ENCODE assay signal across 29 cellular contexts in the genomic region with DNA sequence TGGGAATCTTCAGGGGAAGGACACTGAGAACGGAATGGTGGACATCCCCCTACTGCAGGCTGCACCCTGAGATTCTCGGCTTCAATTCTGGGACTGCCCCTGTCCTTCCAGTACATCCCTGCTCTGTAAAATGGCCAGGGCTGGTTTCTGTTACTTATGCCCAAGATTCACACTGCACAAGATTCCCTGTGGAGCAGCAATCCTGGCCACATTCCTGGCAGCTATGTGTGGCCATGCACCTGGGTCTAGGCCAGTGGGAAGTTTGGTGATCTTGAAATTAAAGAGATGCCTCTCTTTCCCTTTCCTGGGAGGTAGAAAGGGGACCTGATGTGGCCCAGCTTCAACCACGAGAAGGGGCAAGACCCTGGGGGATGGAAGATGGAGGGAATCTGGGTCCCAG.
"Had no signal": no experiment of that assay in that cellular context is flagged by ENCODE, and none has a peak within 500 bp of the region (broad histone marks: within the 10 kb centered on the region; RNA-seq: fewer than 3 reads in every experiment).

No MANE protein-coding gene starts in this region.

- H3K4me1 ChIP-seq: parathyroid adenoma, psoas muscle, right lobe of liver, sigmoid colon, thyroid gland, tibial nerve, upper lobe of right lung, uterus had no signal

- DNase-seq: naive thymus-derived CD8-positive, alpha-beta T cell; nephron progenitor cell; occipital lobe; ovary; posterior cingulate gyrus; psoas muscle; right cardiac atrium; right lobe of liver; sigmoid colon; small intestine; stimulated activated CD4-positive, alpha-beta T cell treated with anti-CD3 and anti-CD28 coated beads, Interleukin-15, amount 100 ng/mL, for 24 hours; stimulated activated CD4-positive, alpha-beta T cell treated with anti-CD3 and anti-CD28 coated beads, Interleukin-2, amount 100 ng/mL, for 24 hours; stimulated activated CD4-positive, alpha-beta T cell treated with anti-CD3 and anti-CD28 coated beads, Interleukin-2, amount 100 ng/mL, for 48 hours; stimulated activated CD4-positive, alpha-beta T cell treated with anti-CD3 and anti-CD28 coated beads, Interleukin-4, amount 100 ng/mL, for 24 hours; stimulated activated naive B cell treated with anti-CD40 and anti-IgM and Interleukin-4, amounts not matched to agents 10 μg/mL and 1 μg/mL and 100 μg/mL, for 72 hours; stimulated activated naive CD4-positive, alpha-beta T cell treated with Interleukin-2 at 50 U/mL for 16 hours; thyroid gland; upper lobe of right lung; uterus had no signal

- H2AFZ ChIP-seq: parathyroid adenoma had no signal

- ATAC-seq: naive thymus-derived CD8-positive, alpha-beta T cell; natural killer cell treated with Interleukin-12 subunit alpha and Interleukin-12 subunit beta and Interleukin-15 and Interleukin-18, amount 100 ng/mL, for 72 hours; psoas muscle; right cardiac atrium; stimulated activated effector memory CD8-positive, alpha-beta T cell treated with anti-CD3 and anti-CD28 coated beads, Interleukin-12 subunit alpha, Interleukin-12 subunit beta, amount 100 ng/mL, for 72 hours; stimulated activated naive B cell treated with anti-CD40 and anti-IgM and Interleukin-4, amounts not matched to agents 10 μg/mL and 1 μg/mL and 100 μg/mL, for 72 hours; upper lobe of right lung had no signal

- H3K27ac Mint-ChIP-seq: natural killer cell treated with Interleukin-12 subunit alpha and Interleukin-12 subunit beta and Interleukin-15 and Interleukin-18, amount 100 ng/mL, for 72 hours; nephron progenitor cell; progenitor cell of endocrine pancreas; stimulated activated effector memory CD8-positive, alpha-beta T cell treated with anti-CD3 and anti-CD28 coated beads, Interleukin-12 subunit alpha, Interleukin-12 subunit beta, amount 100 ng/mL, for 72 hours; stimulated activated naive B cell treated with anti-CD40 and anti-IgM and Interleukin-4, amounts not matched to agents 10 μg/mL and 1 μg/mL and 100 μg/mL, for 72 hours; stimulated activated naive CD8-positive, alpha-beta T cell treated with anti-CD3 and anti-CD28 coated beads, Interleukin-15, Interleukin-2, amounts not matched to agents 100 ng/mL and 50 ng/mL, for 24 hours; type B pancreatic cell had no signal

- H3K4me3 Mint-ChIP-seq: naive thymus-derived CD8-positive, alpha-beta T cell; natural killer cell treated with Interleukin-12 subunit alpha and Interleukin-12 subunit beta and Interleukin-15 and Interleukin-18, amount 100 ng/mL, for 72 hours; nephron progenitor cell; neural crest cell; stimulated activated effector memory CD8-positive, alpha-beta T cell treated with anti-CD3 and anti-CD28 coated beads, Interleukin-12 subunit alpha, Interleukin-12 subunit beta, amount 100 ng/mL, for 72 hours; stimulated activated naive B cell treated with anti-CD40 and anti-IgM and Interleukin-4, amounts not matched to agents 10 μg/mL and 1 μg/mL and 100 μg/mL, for 72 hours; stimulated activated naive CD8-positive, alpha-beta T cell treated with anti-CD3 and anti-CD28 coated beads, Interleukin-15, Interleukin-2, amounts not matched to agents 100 ng/mL and 50 ng/mL, for 24 hours; type B pancreatic cell had no signal

- H3K27ac ChIP-seq: ovary, parathyroid adenoma, psoas muscle, right lobe of liver, sigmoid colon, stomach, thoracic aorta, thyroid gland, tibial nerve, upper lobe of right lung had no signal

- H3K9me3 ChIP-seq: ovary, psoas muscle, right lobe of liver, sigmoid colon, stomach, thoracic aorta, thyroid gland, tibial nerve, upper lobe of right lung, uterus had no signal

- H3K36me3 ChIP-seq: ovary, right lobe of liver, thoracic aorta, thyroid gland, tibial nerve, upper lobe of right lung, uterus had no signal

- H3K9me3 Mint-ChIP-seq: naive thymus-derived CD8-positive, alpha-beta T cell; natural killer cell treated with Interleukin-12 subunit alpha and Interleukin-12 subunit beta and Interleukin-15 and Interleukin-18, amount 100 ng/mL, for 72 hours; nephron progenitor cell; neural crest cell; stimulated activated effector memory CD8-positive, alpha-beta T cell treated with anti-CD3 and anti-CD28 coated beads, Interleukin-12 subunit alpha, Interleukin-12 subunit beta, amount 100 ng/mL, for 72 hours; stimulated activated naive B cell treated with anti-CD40 and anti-IgM and Interleukin-4, amounts not matched to agents 10 μg/mL and 1 μg/mL and 100 μg/mL, for 72 hours; stimulated activated naive CD8-positive, alpha-beta T cell treated with anti-CD3 and anti-CD28 coated beads, Interleukin-15, Interleukin-2, amounts not matched to agents 100 ng/mL and 50 ng/mL, for 24 hours; type B pancreatic cell had no signal

- H3K4me3 ChIP-seq: ovary, psoas muscle, right lobe of liver, sigmoid colon, stomach, thoracic aorta, thyroid gland, tibial nerve, upper lobe of right lung, uterus had no signal

- FAIRE-seq: small intestine had no signal

- H3K27me3 ChIP-seq: ovary, right lobe of liver, sigmoid colon, stomach, thyroid gland, tibial nerve, upper lobe of right lung, uterus had no signal

- H3K27me3 Mint-ChIP-seq: progenitor cell of endocrine pancreas; stimulated activated naive CD8-positive, alpha-beta T cell treated with anti-CD3 and anti-CD28 coated beads, Interleukin-15, Interleukin-2, amounts not matched to agents 100 ng/mL and 50 ng/mL, for 24 hours; type B pancreatic cell had no signal

- H3K9ac ChIP-seq: parathyroid adenoma had no signal

- H3K4me1 Mint-ChIP-seq: neural crest cell had no signal

- H3K36me3 Mint-ChIP-seq: naive thymus-derived CD8-positive, alpha-beta T cell; natural killer cell treated with Interleukin-12 subunit alpha and Interleukin-12 subunit beta and Interleukin-15 and Interleukin-18, amount 100 ng/mL, for 72 hours; type B pancreatic cell had no signal
